In genomic region chr6:12350644-12351173, GRCh38 we compare ENCODE assay signal across 19 cellular contexts.
DNase-seq lines count a peak whose midpoint lies in the region; TF ChIP-seq lines count a peak whose summit lies in the region.
"Had no signal": no experiment of that assay in that cellular context is flagged by ENCODE, and none has a peak within 500 bp of the region (broad histone marks: within the 10 kb centered on the region; RNA-seq: fewer than 3 reads in every experiment).

No MANE protein-coding gene starts in this region.

- no peaks in the 10 kb centered on the region for H3K27me3 ChIP-seq in Caco-2 (replicated peaks; ENCODE audit: control insufficient read depth, insufficient read depth, low read length)
- H3K27me3 ChIP-seq in PC-9 (ENCODE audit: insufficient read depth, low read depth): no peaks in the 10 kb centered on the region
- no peaks in the 10 kb centered on the region for H3K27me3 ChIP-seq in MG63

- H3K4me3 Mint-ChIP-seq in Caco-2 (ENCODE audit: unreplicated experiment): no peak overlapping the region
- H3K4me3 Mint-ChIP-seq: CD4-positive, alpha-beta memory T cell; HFFc6 had no signal

- intact Hi-C loops in Caco-2 (cut with micrococcal nuclease; ENCODE audit: unreplicated experiment): no loop called here
- intact Hi-C loops in PC-9 (cut with micrococcal nuclease; ENCODE audit: unreplicated experiment): no loop called here

- H3K27ac Mint-ChIP-seq in Caco-2 (ENCODE audit: unreplicated experiment): peak overlapping the region; percentile 39
- H3K27ac Mint-ChIP-seq: CD4-positive, alpha-beta memory T cell; HFFc6 had no signal

- no peak for TF ChIP-seq CTCF in Caco-2 (IDR thresholded peaks at IDR 0.05; ENCODE audit: insufficient read depth in 1 of 2, low read depth in 1 of 2, low read length in 1 of 2, severe bottlenecking in 1 of 2, unreplicated experiment in 1 of 2)
- TF ChIP-seq CTCF in RWPE1 (conservative IDR thresholded peaks at IDR 0.05; ENCODE audit: low read depth): no peak
- no peak for TF ChIP-seq CTCF in PC-9 (conservative IDR thresholded peaks at IDR 0.05)

- POLR2A ChIA-PET in Caco-2 (lab: Charles Lee) (no interaction called here), RWPE1 (lab: Yijun Ruan, JAX; ENCODE audit: low non-redundant PET) (no interaction called here), PC-9 (lab: Charles Lee; ENCODE audit: unreplicated experiment) (no interaction called here)

- no peaks in the 10 kb centered on the region for H3K79me2 ChIP-seq in PC-9 (ENCODE audit: low read depth)

- H3K9me3 Mint-ChIP-seq in Caco-2 (ENCODE audit: unreplicated experiment): peaks cover 56% of the 10 kb centered on the region

- no peak overlapping the region for H3K4me2 ChIP-seq in PC-9
- H3K4me2 ChIP-seq: KMS-11 had no signal

- no peak overlapping the region for H2AFZ ChIP-seq in PC-9

- no peaks in the 10 kb centered on the region; the same call in 1 of the 2 replicates for H3K36me3 ChIP-seq in Caco-2 (ENCODE audit: control insufficient read depth, insufficient read depth, low read length)
- no peaks in the 10 kb centered on the region for H3K36me3 ChIP-seq in PC-9 (ENCODE audit: low read depth)
- H3K36me3 ChIP-seq in MG63: no peaks in the 10 kb centered on the region

- peak overlapping the region; percentile 26; the same call in 1 of the 2 replicates for H3K27ac ChIP-seq in RWPE1
- peak overlapping the region; percentile 91 for H3K27ac ChIP-seq in epithelial cell of prostate
- no peak overlapping the region for H3K27ac ChIP-seq in PC-9
- H3K27ac ChIP-seq: KMS-11 had no signal

- H3K4me1 ChIP-seq in Caco-2: peaks cover 19% of the 10 kb centered on the region
- H3K4me1 ChIP-seq in PC-9 (replicated peaks; ENCODE audit: insufficient read depth): peaks cover 15% of the 10 kb centered on the region

- peaks cover 2% of the 10 kb centered on the region for H3K27me3 Mint-ChIP-seq in Caco-2 (ENCODE audit: insufficient read depth, unreplicated experiment)

- peaks cover 5% of the 10 kb centered on the region; the same call in 1 of the 2 replicates for H3F3A ChIP-seq in PC-9 (ENCODE audit: insufficient read depth, low read depth)

- peaks cover 9% of the 10 kb centered on the region for H3K36me3 Mint-ChIP-seq in Caco-2 (ENCODE audit: insufficient read depth, unreplicated experiment)
- H3K36me3 Mint-ChIP-seq: CD4-positive, alpha-beta memory T cell had no signal

- H3K9me3 ChIP-seq in Caco-2 (peaks cover 32% of the 10 kb centered on the region), PC-9 (ENCODE audit: insufficient read depth, low read depth) (peaks cover 23% of the 10 kb centered on the region), MG63 (peaks cover 29% of the 10 kb centered on the region)

- no peaks in the 10 kb centered on the region for H3K9me2 ChIP-seq in PC-9 (ENCODE audit: insufficient read depth)

- H3K4me3 ChIP-seq in Caco-2 (ENCODE audit: low read depth, low read length) (no peak overlapping the region), PC-9 (no peak overlapping the region), MG63 (no peak overlapping the region)
- H3K4me3 ChIP-seq: GM12878 had no signal

- H3K4me1 Mint-ChIP-seq in Caco-2 (ENCODE audit: low read depth, unreplicated experiment): peaks cover 29% of the 10 kb centered on the region
- H3K4me1 Mint-ChIP-seq: CD4-positive, alpha-beta memory T cell had no signal

- BruUV-seq in Caco-2 (replicated peaks; lab: Mats Ljungman, UMichigan) (no TSS peak), PC-9 (replicated peaks; lab: Mats Ljungman, UMichigan) (no TSS peak)

- CTCF ChIA-PET in Caco-2 (lab: Charles Lee): no interaction called here
- CTCF ChIA-PET in RWPE1 (lab: Yijun Ruan, JAX): no interaction called here
- CTCF ChIA-PET in PC-9 (lab: Charles Lee): no interaction called here

- DNase-seq in Caco-2 (no peak), RWPE1 (ENCODE audit: low spot score) (no peak), epithelial cell of prostate (ENCODE audit: low read depth, low spot score) (no peak), renal cortical epithelial cell (ENCODE audit: low read depth) (peak; percentile 51), medulla oblongata (ENCODE audit: extremely low spot score) (no peak), PC-9 (no peak), MG63 (no peak), NCI-H2171 (lab: John Stamatoyannopoulos, UW) (no peak)
- DNase-seq: Calu3; CD4-positive, alpha-beta memory T cell; HFFc6; NCI-H1048; NCI-H1436 treated with DMSO at 0.1 percent for 48 hours; NCI-H2029; NCI-H510A; NCI-H748 treated with DMSO at 0.1 percent for 48 hours; SIG-M5 had no signal

- H4K20me1 ChIP-seq in PC-9 (ENCODE audit: insufficient read depth): no peaks in the 10 kb centered on the region
